11 cellular contexts compared by ENCODE assay signal in the genomic region with DNA sequence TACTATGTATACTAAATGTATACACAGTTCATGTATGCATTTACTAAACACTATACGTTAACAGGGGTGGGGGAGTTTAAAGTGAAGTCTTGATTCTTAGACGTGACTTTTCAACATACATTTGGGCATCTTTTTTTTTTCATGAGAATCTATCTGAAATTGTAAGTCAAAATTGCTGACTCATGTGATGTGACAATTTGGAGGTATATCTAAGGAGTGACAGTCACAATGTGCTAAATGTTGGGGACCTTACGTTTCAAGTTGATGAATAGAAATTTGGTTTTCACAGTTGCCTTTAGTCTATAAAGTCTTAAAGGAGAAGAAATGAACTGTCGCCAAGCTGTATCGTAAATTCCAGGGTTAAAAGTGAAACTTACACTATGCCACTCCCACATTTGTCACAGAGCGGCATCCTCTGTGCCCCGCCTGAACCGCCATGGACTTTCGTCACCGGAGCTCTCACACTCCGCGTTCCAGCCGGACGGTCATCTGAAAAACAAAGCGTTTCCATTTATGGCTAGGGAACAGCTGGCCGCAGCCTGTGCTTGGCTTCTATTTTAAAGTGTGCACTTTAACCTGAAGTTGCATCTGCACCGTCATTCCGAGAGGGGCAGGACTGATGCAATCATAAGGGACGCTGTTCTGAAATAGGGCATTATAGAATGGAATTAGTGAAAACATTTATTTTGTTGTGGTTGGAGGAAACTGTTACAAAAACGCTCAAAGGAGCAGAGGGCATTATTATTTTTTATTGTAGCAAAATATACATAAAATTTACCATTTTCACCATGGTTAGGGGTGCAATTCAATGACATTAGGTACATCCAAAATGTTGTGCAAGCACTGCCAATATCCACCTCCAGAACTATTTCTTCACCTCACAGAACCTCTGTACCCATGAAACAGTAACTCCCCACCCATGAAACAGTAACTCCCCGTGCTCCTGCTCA. TPM values are rescaled to one million over a fixed set of nuclear protein-coding genes. Genes with fewer than 3 reads are reported as not detected.
DNase-seq lines count a peak whose midpoint lies in the region; ATAC-seq and TF ChIP-seq lines count a peak whose summit lies in the region.
"Had no signal": no experiment of that assay in that cellular context is flagged by ENCODE, and none has a peak within 500 bp of the region (broad histone marks: within the 10 kb centered on the region; RNA-seq: fewer than 3 reads in every experiment).

No MANE protein-coding gene starts in this region.

- POLR2A ChIA-PET in AG04450 (lab: Yijun Ruan, JAX) (interaction anchor here (0.5 kb wide), 1 partner anchor 63 kb away, joined by 4 read pairs; no protein-coding TSS in a partner anchor), T-cell (lab: Charles Lee) (no interaction called here)

- H3K27me3 Mint-ChIP-seq in T-cell = peaks cover 24 to 41% of the 10 kb centered on the region in 2 donors

- H3K27ac ChIP-seq in AG04450 (ENCODE audit: low read depth, low read length) = peak overlapping the region; percentile 85
- H3K27ac ChIP-seq in osteoblast (ENCODE audit: low read depth, low read length) = no peak overlapping the region

- no peak overlapping the region for H2AFZ ChIP-seq in osteoblast (ENCODE audit: low read length)

- ATAC-seq in T-cell (replicated peaks in 1 of 4) = no peak
- ATAC-seq: natural killer cell treated with Interleukin-12 subunit alpha and Interleukin-12 subunit beta and Interleukin-15 and Interleukin-18, amount 100 ng/mL, for 72 hours had no signal

- H3K4me3 ChIP-seq in AG04450 (ENCODE audit: low read depth, low read length) (peak overlapping the region; percentile 66), fibroblast of pulmonary artery (replicated peaks; ENCODE audit: low read depth, low read length) (no peak overlapping the region), osteoblast (ENCODE audit: insufficient read depth, low read length) (peak overlapping the region; percentile 51), H7 (ENCODE audit: insufficient read depth, low read depth, low read length) (no peak overlapping the region)

- H3K27me3 ChIP-seq in AG04450 (ENCODE audit: control insufficient read depth, insufficient read depth, low read length) (no peaks in the 10 kb centered on the region), osteoblast (ENCODE audit: insufficient read depth, low read length) (no peaks in the 10 kb centered on the region), H7 (ENCODE audit: control insufficient read depth, insufficient read depth, low read length) (no peaks in the 10 kb centered on the region)

- H3K4me1 ChIP-seq in osteoblast (ENCODE audit: insufficient read depth, low read length) = no peaks in the 10 kb centered on the region

- no peaks in the 10 kb centered on the region for H3K79me2 ChIP-seq in osteoblast (ENCODE audit: insufficient read depth, low read length)

- peaks cover 3% of the 10 kb centered on the region for H3K36me3 Mint-ChIP-seq in T-cell
- H3K36me3 Mint-ChIP-seq: natural killer cell treated with Interleukin-12 subunit alpha and Interleukin-12 subunit beta and Interleukin-15 and Interleukin-18, amount 100 ng/mL, for 72 hours had no signal

- H3K36me3 ChIP-seq in osteoblast (ENCODE audit: insufficient read depth, low read length) = no peaks in the 10 kb centered on the region
- H3K36me3 ChIP-seq in H7 (replicated peaks; ENCODE audit: control insufficient read depth, insufficient read depth, low read length) = no peaks in the 10 kb centered on the region

- no peak overlapping the region for H3K4me3 Mint-ChIP-seq in T-cell
- H3K4me3 Mint-ChIP-seq: activated T-cell treated with anti-CD3 and anti-CD28 coated beads, Interleukin-2, amount 50 U/mL, for 24 hours; natural killer cell treated with Interleukin-12 subunit alpha and Interleukin-12 subunit beta and Interleukin-15 and Interleukin-18, amount 100 ng/mL, for 72 hours had no signal

- CTCF ChIA-PET in AG04450 (lab: Charles Lee) (no interaction called here), T-cell (lab: Charles Lee) (no interaction called here)

- TF ChIP-seq CTCF in AG04450 (IDR thresholded peaks at IDR 0.05; ENCODE audit: low read depth, low read length) = no peak
- no peak for TF ChIP-seq CTCF in fibroblast of pulmonary artery (IDR thresholded peaks at IDR 0.05; ENCODE audit: low read length, missing control alignments)
- no peak for TF ChIP-seq CTCF in osteoblast (IDR thresholded peaks at IDR 0.05; ENCODE audit: extremely low read depth, low read depth, low read length)

- DNase-seq in AG04450 (ENCODE audit: low read depth, low spot score) (peak; percentile 51), NCI-H510A treated with DMSO at 0.1 percent for 48 hours (lab: John Stamatoyannopoulos, UW) (peak; percentile 57), fibroblast of pulmonary artery (ENCODE audit: low read depth) (peak; percentile 75), osteoblast (ENCODE audit: insufficient read length, low spot score, missing footprints) (no peak), H7 (no peak), MV-4-11 (lab: John Stamatoyannopoulos, UW) (no peak), T-cell (no peak), NCI-H128 (lab: John Stamatoyannopoulos, UW; ENCODE audit: unreplicated experiment) (no peak)
- DNase-seq: activated T-cell treated with anti-CD3 and anti-CD28 coated beads, Interleukin-2, amount 50 U/mL, for 24 hours had no signal

- no peaks in the 10 kb centered on the region for H4K20me1 ChIP-seq in osteoblast (ENCODE audit: insufficient read depth, low read length)

- H3K27ac Mint-ChIP-seq in T-cell = no peak overlapping the region
- H3K27ac Mint-ChIP-seq: activated T-cell treated with anti-CD3 and anti-CD28 coated beads, Interleukin-2, amount 50 U/mL, for 24 hours; natural killer cell treated with Interleukin-12 subunit alpha and Interleukin-12 subunit beta and Interleukin-15 and Interleukin-18, amount 100 ng/mL, for 72 hours had no signal

- H3K9me3 Mint-ChIP-seq in T-cell = peaks cover 0 to 7% (median 7%) of the 10 kb centered on the region in 3 donors

- peak overlapping the region; percentile 37 for H3K4me2 ChIP-seq in osteoblast (ENCODE audit: insufficient read depth, low read length)

- no peaks in the 10 kb centered on the region for H3K4me1 Mint-ChIP-seq in T-cell

- H3K9me3 ChIP-seq in AG04450 (ENCODE audit: control insufficient read depth, insufficient read depth, low read length) (peaks cover 8% of the 10 kb centered on the region), osteoblast (ENCODE audit: low read depth, low read length) (no peaks in the 10 kb centered on the region)

RNA-seq across cellular contexts. Expression of gene PDLIM3, which starts 30.9 kb away (rescaled TPM):
- polyA plus RNA-seq in AG04450 (2011; rRNA removed) = 15.2 and 15.4 TPM in 2 replicates
- 10.4 and 12.2 TPM in 2 replicates for polyA minus RNA-seq in AG04450 (2011; rRNA and poly(A)+ RNA removed)
- total RNA-seq in osteoblast (1.8 and 2.2 TPM in 2 replicates), T-cell (under 1 TPM in 3 of 5 donors, not detected in 2; 0.23 to 0.63 (median 0.63) TPM)
- 2.7 and 7.0 TPM in 2 replicates for total RNA-seq in H7 (2014; rRNA removed; shearing (Covaris generic))
- total RNA-seq: natural killer cell treated with Interleukin-12 subunit alpha and Interleukin-12 subunit beta and Interleukin-15 and Interleukin-18, amount 100 ng/mL, for 72 hours had no signal

RNA-seq across cellular contexts. Expression of gene CCDC110, which starts 32.8 kb away (rescaled TPM):
- 0.84 and 1.1 TPM in 2 replicates for polyA plus RNA-seq in AG04450 (2011; rRNA removed)
- polyA minus RNA-seq in AG04450 (2011; rRNA and poly(A)+ RNA removed) = 0.18 and 0.56 TPM in 2 replicates
- total RNA-seq in osteoblast = 2.2 and 2.4 TPM in 2 replicates
- total RNA-seq in H7 (2014; rRNA removed; shearing (Covaris generic)) = 0.22 and 0.28 TPM in 2 replicates
- total RNA-seq in T-cell = under 1 TPM; 0.35 to 0.77 (median 0.47) TPM
- total RNA-seq: MCF 10A; natural killer cell treated with Interleukin-12 subunit alpha and Interleukin-12 subunit beta and Interleukin-15 and Interleukin-18, amount 100 ng/mL, for 72 hours had no signal

Comparison
In these comparisons a context has a peak if more than half of its experiments do, and no peak if none do; other contexts are left out.
1. DNase-seq: peak in AG04450 (single experiment), NCI-H510A treated with DMSO at 0.1 percent for 48 hours (single experiment) and fibroblast of pulmonary artery (single experiment); none in osteoblast (single experiment), H7 (single experiment), MV-4-11 (single experiment), T-cell (0 of 34) and NCI-H128 (single experiment).
2. H3K4me3 ChIP-seq: peak in AG04450 (single experiment) and osteoblast (single experiment); none in fibroblast of pulmonary artery (single experiment) and H7 (single experiment).